Comparison of ENCODE assay signal across 13 cellular contexts in the genomic region with DNA sequence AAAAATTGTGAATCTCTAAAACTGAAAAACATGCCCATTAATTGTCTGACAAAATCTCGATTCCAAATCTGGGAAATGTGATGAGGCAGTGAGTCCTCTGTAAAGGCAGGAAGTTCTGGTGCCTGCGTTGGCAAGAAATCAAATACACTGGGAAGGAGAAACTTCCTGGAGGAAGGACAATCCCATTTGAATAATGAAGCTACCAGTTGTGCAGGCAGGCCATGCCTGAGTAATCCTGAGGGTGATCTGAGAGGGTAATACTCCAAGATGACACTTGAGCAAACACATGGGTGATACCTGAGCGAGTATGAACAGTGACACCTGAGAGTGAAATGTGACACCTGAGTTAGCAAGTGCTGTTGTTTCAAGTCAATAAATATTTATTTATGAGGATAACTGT. TPM values are rescaled to one million over a fixed set of nuclear protein-coding genes. Genes with fewer than 3 reads are reported as not detected.
DNase-seq lines count a peak whose midpoint lies in the region; ATAC-seq and TF ChIP-seq lines count a peak whose summit lies in the region.
"Had no signal": no experiment of that assay in that cellular context is flagged by ENCODE, and none has a peak within 500 bp of the region (broad histone marks: within the 10 kb centered on the region; RNA-seq: fewer than 3 reads in every experiment).

No MANE protein-coding gene starts in this region.

- no peak overlapping the region for H3K27ac ChIP-seq in breast epithelium
- H3K27ac ChIP-seq in left lung = no peak overlapping the region
- H3K27ac ChIP-seq: prostate gland had no signal

- CTCF ChIA-PET in MCF 10A (lab: Yijun Ruan, JAX) = interaction anchor here (0.7 kb wide), 1 partner anchor 11 kb away, joined by 4 read pairs; no protein-coding TSS in a partner anchor
- CTCF ChIA-PET in activated CD4-positive, alpha-beta T cell treated with anti-CD3 and anti-CD28 coated beads for 36 hours (lab: Charles Lee) = interaction anchor here (1.0 kb wide), 1 partner anchor 125 kb away, joined by 3 read pairs; no protein-coding TSS in a partner anchor

- no peak overlapping the region for H3K4me3 Mint-ChIP-seq in MCF 10A (ENCODE audit: unreplicated experiment)
- no peak overlapping the region for H3K4me3 Mint-ChIP-seq in activated CD4-positive, alpha-beta T cell treated with anti-CD3 and anti-CD28 coated beads for 36 hours
- H3K4me3 Mint-ChIP-seq: activated CD4-positive, alpha-beta memory T cell treated with anti-CD3 and anti-CD28 coated beads for 36 hours had no signal

- no peak overlapping the region for H3K4me3 ChIP-seq in breast epithelium
- H3K4me3 ChIP-seq in epithelial cell of esophagus (ENCODE audit: low read length) = no peak overlapping the region
- no peak overlapping the region for H3K4me3 ChIP-seq in left lung
- H3K4me3 ChIP-seq: prostate gland had no signal

- no TSS peak for BruUV-seq in MCF 10A (replicated peaks; lab: Mats Ljungman, UMichigan)

- H3K9me3 ChIP-seq in breast epithelium = no peaks in the 10 kb centered on the region
- no peaks in the 10 kb centered on the region for H3K9me3 ChIP-seq in left lung
- H3K9me3 ChIP-seq: prostate gland had no signal

- POLR2A ChIA-PET in MCF 10A (lab: Yijun Ruan, JAX) = interaction anchor here (0.6 to 1.0 kb wide), 2 partner anchors 10 to 11 kb away, joined by 3 read pairs; no protein-coding TSS in a partner anchor
- POLR2A ChIA-PET in activated CD4-positive, alpha-beta T cell treated with anti-CD3 and anti-CD28 coated beads for 36 hours (lab: Charles Lee) = no interaction called here

- no peak for ATAC-seq in GM21528 (IDR thresholded peaks at IDR 0.05; ENCODE audit: low FRiP score, unreplicated experiment)
- no peak for ATAC-seq in left lung
- no peak for ATAC-seq in activated CD4-positive, alpha-beta T cell treated with anti-CD3 and anti-CD28 coated beads for 36 hours

- H3K27me3 ChIP-seq in breast epithelium = no peaks in the 10 kb centered on the region
- no peaks in the 10 kb centered on the region for H3K27me3 ChIP-seq in left lung

- no peaks in the 10 kb centered on the region for H3K9me3 Mint-ChIP-seq in MCF 10A (ENCODE audit: unreplicated experiment)
- H3K9me3 Mint-ChIP-seq in activated CD4-positive, alpha-beta T cell treated with anti-CD3 and anti-CD28 coated beads for 36 hours (ENCODE audit: low read depth) = no peaks in the 10 kb centered on the region
- H3K9me3 Mint-ChIP-seq: activated CD4-positive, alpha-beta memory T cell treated with anti-CD3 and anti-CD28 coated beads for 36 hours; activated T-helper 2 cell treated with anti-CD3 and anti-CD28 coated beads, Interferon-gamma antibody, Interleukin-2, Interleukin-4, amounts not matched to agents 10 μg/mL and 5 μg/mL and 100 μg/mL, durations not matched to agents 14 hours and 24 hours and 36 hours had no signal

- H3K36me3 Mint-ChIP-seq in MCF 10A (ENCODE audit: insufficient read depth, unreplicated experiment) = no peaks in the 10 kb centered on the region
- H3K36me3 Mint-ChIP-seq in activated CD4-positive, alpha-beta T cell treated with anti-CD3 and anti-CD28 coated beads for 36 hours (ENCODE audit: low read depth) = no peaks in the 10 kb centered on the region

- peak; percentile 3 for DNase-seq in MCF 10A (ENCODE audit: unreplicated experiment)
- no peak for DNase-seq in breast epithelium (ENCODE audit: low spot score in 2 of 2)
- peak; percentile 70 for DNase-seq in NCI-H345 (lab: John Stamatoyannopoulos, UW)
- DNase-seq in epithelial cell of esophagus (ENCODE audit: low read depth) = peak; percentile 85
- DNase-seq in SKM-1 (lab: John Stamatoyannopoulos, UW; ENCODE audit: unreplicated experiment) = no peak
- DNase-seq in left lung = no peak
- no peak for DNase-seq in activated CD4-positive, alpha-beta T cell treated with anti-CD3 and anti-CD28 coated beads for 36 hours
- DNase-seq: activated CD4-positive, alpha-beta memory T cell treated with anti-CD3 and anti-CD28 coated beads for 36 hours; SHP77; T1000 had no signal

- H3K27me3 Mint-ChIP-seq in MCF 10A (ENCODE audit: insufficient read depth, unreplicated experiment) = no peaks in the 10 kb centered on the region
- no peaks in the 10 kb centered on the region for H3K27me3 Mint-ChIP-seq in activated CD4-positive, alpha-beta T cell treated with anti-CD3 and anti-CD28 coated beads for 36 hours
- H3K27me3 Mint-ChIP-seq: activated CD4-positive, alpha-beta memory T cell treated with anti-CD3 and anti-CD28 coated beads for 36 hours had no signal

- TF ChIP-seq CTCF in MCF 10A (IDR thresholded peaks at IDR 0.05; ENCODE audit: unreplicated experiment) (no peak), breast epithelium (IDR thresholded peaks at IDR 0.05) (no peak), epithelial cell of esophagus (IDR thresholded peaks at IDR 0.05; ENCODE audit: insufficient read depth, low read depth, low read length, missing control alignments) (no peak), left lung (IDR thresholded peaks at IDR 0.05) (no peak)

- H3K36me3 ChIP-seq in breast epithelium (no peaks in the 10 kb centered on the region), left lung (no peaks in the 10 kb centered on the region)
- H3K36me3 ChIP-seq: prostate gland had no signal

- TF ChIP-seq POLR2A in breast epithelium (IDR thresholded peaks at IDR 0.05) = no peak

- no peak overlapping the region for H3K27ac Mint-ChIP-seq in MCF 10A (ENCODE audit: low read depth, unreplicated experiment)
- H3K27ac Mint-ChIP-seq in activated CD4-positive, alpha-beta T cell treated with anti-CD3 and anti-CD28 coated beads for 36 hours = no peak overlapping the region
- H3K27ac Mint-ChIP-seq: activated CD4-positive, alpha-beta memory T cell treated with anti-CD3 and anti-CD28 coated beads for 36 hours; activated T-helper 2 cell treated with anti-CD3 and anti-CD28 coated beads, Interferon-gamma antibody, Interleukin-2, Interleukin-4, amounts not matched to agents 10 μg/mL and 5 μg/mL and 100 μg/mL, durations not matched to agents 14 hours and 24 hours and 36 hours had no signal

- intact Hi-C loops in MCF 10A (cut with micrococcal nuclease) = no loop called here
- intact Hi-C loops in breast epithelium (cut with DNase I; ENCODE audit: low total_unique reads) = no loop called here
- intact Hi-C loops in left lung (cut with DNase I) = no loop called here
- intact Hi-C loops in activated CD4-positive, alpha-beta T cell treated with anti-CD3 and anti-CD28 coated beads for 36 hours (cut with DNase I, micrococcal nuclease) = loop anchor here in 1 of 2 experiments (10.0 kb wide), 1 partner anchor 65 kb away; no protein-coding TSS in a partner anchor

- H3K4me1 Mint-ChIP-seq in MCF 10A (ENCODE audit: insufficient read depth, unreplicated experiment) = no peaks in the 10 kb centered on the region
- H3K4me1 Mint-ChIP-seq in activated CD4-positive, alpha-beta T cell treated with anti-CD3 and anti-CD28 coated beads for 36 hours = peaks cover 4% of the 10 kb centered on the region

- H3K4me1 ChIP-seq in breast epithelium = no peaks in the 10 kb centered on the region
- no peaks in the 10 kb centered on the region for H3K4me1 ChIP-seq in left lung
- H3K4me1 ChIP-seq: prostate gland had no signal

RNA-seq across cellular contexts. Expression of a gene that starts 49.6 kb away (rescaled TPM):
- 3.3 and 3.5 TPM in 2 replicates for total RNA-seq in MCF 10A (2022)
- total RNA-seq in breast epithelium = 1 to 10 TPM; 1.3 to 2.6 (median 1.3) TPM
- 1 to 10 TPM; 2.4 TPM for total RNA-seq in left lung
- total RNA-seq in activated CD4-positive, alpha-beta T cell treated with anti-CD3 and anti-CD28 coated beads for 36 hours = 1 to 10 TPM; 5.9 to 7.7 TPM

RNA-seq across cellular contexts. Expression of a gene that starts 49.9 kb away (rescaled TPM):
- total RNA-seq in MCF 10A (2022) (30.6 and 35.0 TPM in 2 replicates), breast epithelium (10 to 100 TPM; 20.0 to 22.0 (median 21.6) TPM), left lung (10 to 100 TPM; 10.3 to 11.9 TPM)
- 10 to 100 TPM; 14.9 to 22.9 TPM for total RNA-seq in activated CD4-positive, alpha-beta T cell treated with anti-CD3 and anti-CD28 coated beads for 36 hours

Comparison
In these comparisons a context has a peak if more than half of its experiments do, and no peak if none do; other contexts are left out.
1. DNase-seq: peak in MCF 10A (single experiment), NCI-H345 (single experiment) and epithelial cell of esophagus (single experiment); none in breast epithelium (0 of 2), SKM-1 (single experiment), left lung (0 of 2) and activated CD4-positive, alpha-beta T cell treated with anti-CD3 and anti-CD28 coated beads for 36 hours (single experiment).